Comparison of ENCODE assay signal across 1 cellular context in genomic region chr6:155278319-155279049, GRCh38.
TF ChIP-seq lines count a peak whose summit lies in the region.

No MANE protein-coding gene starts in this region.

TF ChIP-seq in IMR-90, 13 proteins besides CTCF, POLR2A, EP300 and RAD21:
- TF ChIP-seq ELK1 (IDR thresholded peaks at IDR 0.05; ENCODE audit: borderline replicate concordance, low read depth, low read length), result no peak
- no peak for TF ChIP-seq BHLHE40 (IDR thresholded peaks at IDR 0.05; ENCODE audit: low read depth, low read length)
- no peak for TF ChIP-seq SMC3 (IDR thresholded peaks at IDR 0.05; ENCODE audit: low read depth, low read length)
- no peak for TF ChIP-seq NFE2L2 (IDR thresholded peaks at IDR 0.05; ENCODE audit: low read depth, low read length)
- no peak for TF ChIP-seq MAZ (IDR thresholded peaks at IDR 0.05; ENCODE audit: borderline replicate concordance, low read depth, low read length)
- TF ChIP-seq CEBPB (IDR thresholded peaks at IDR 0.05; ENCODE audit: low read depth, low read length), result no peak
- no peak for TF ChIP-seq RFX5 (IDR thresholded peaks at IDR 0.05; ENCODE audit: low read depth, low read length)
- no peak for TF ChIP-seq MAFK (IDR thresholded peaks at IDR 0.05; ENCODE audit: low read depth, low read length)
- TF ChIP-seq CHD1 (IDR thresholded peaks at IDR 0.05; ENCODE audit: low read depth, low read length), result no peak
- TF ChIP-seq FOS (IDR thresholded peaks at IDR 0.05; ENCODE audit: low read depth, low read length), result no peak
- no peak for TF ChIP-seq RCOR1 (IDR thresholded peaks at IDR 0.05; ENCODE audit: insufficient replicate concordance, low read length)
- TF ChIP-seq USF2 (IDR thresholded peaks at IDR 0.05; ENCODE audit: low read depth, low read length), result no peak
- TF ChIP-seq MXI1 (IDR thresholded peaks at IDR 0.05; ENCODE audit: borderline replicate concordance, low read depth, low read length), result no peak
